Comparison of ENCODE assay signal across 14 cellular contexts in genomic region chr3:133962879-133963278, GRCh38.
DNase-seq lines count a peak whose midpoint lies in the region; ATAC-seq and TF ChIP-seq lines count a peak whose summit lies in the region.
"Had no signal": no experiment of that assay in that cellular context is flagged by ENCODE, and none has a peak within 500 bp of the region (broad histone marks: within the 10 kb centered on the region; RNA-seq: fewer than 3 reads in every experiment).

No MANE protein-coding gene starts in this region.

- peaks cover 3% of the 10 kb centered on the region for H3K9me3 Mint-ChIP-seq in progenitor cell of endocrine pancreas (ENCODE audit: low read depth)
- no peaks in the 10 kb centered on the region for H3K9me3 Mint-ChIP-seq in activated T-helper 2 cell treated with anti-CD3 and anti-CD28 coated beads, Interferon-gamma antibody, Interleukin-2, Interleukin-4, amounts not matched to agents 10 μg/mL and 5 μg/mL and 100 μg/mL, durations not matched to agents 14 hours and 24 hours and 36 hours

- DNase-seq in GM04503 (ENCODE audit: low read depth) (peak; percentile 40), adipocyte (ENCODE audit: low read depth) (peak; percentile 79), fibroblast of villous mesenchyme (ENCODE audit: low read depth) (peak; percentile 50), progenitor cell of endocrine pancreas (ENCODE audit: low spot score, unreplicated experiment) (no peak)
- no peak for DNase-seq in activated T-helper 2 cell treated with anti-CD3 and anti-CD28 coated beads, Interferon-gamma antibody, Interleukin-2, Interleukin-4, amounts not matched to agents 10 μg/mL and 5 μg/mL and 100 μg/mL, durations not matched to agents 14 hours and 24 hours and 36 hours (ENCODE audit: low spot score)
- DNase-seq: activated CD8-positive, alpha-beta memory T cell treated with anti-CD3 and anti-CD28 coated beads, Interleukin-2, amount 50 U/mL, for 48 hours; COR-L47; effector CD8-positive, alpha-beta T cell; NCI-H69; right lobe of liver; substantia nigra had no signal

- H3K27me3 ChIP-seq in adipocyte (replicated peaks; ENCODE audit: control insufficient read depth, insufficient read depth, low read length) = no peaks in the 10 kb centered on the region
- H3K27me3 ChIP-seq: right lobe of liver had no signal

- H3K9me3 ChIP-seq in adipocyte (ENCODE audit: control insufficient read depth, low read length) = no peaks in the 10 kb centered on the region
- H3K9me3 ChIP-seq: right lobe of liver had no signal

- TF ChIP-seq CTCF in fibroblast of villous mesenchyme (IDR thresholded peaks at IDR 0.05; ENCODE audit: insufficient read depth, low read depth, low read length) (no peak), progenitor cell of endocrine pancreas (IDR thresholded peaks at IDR 0.05; ENCODE audit: unreplicated experiment) (no peak)

- H3K27me3 Mint-ChIP-seq in progenitor cell of endocrine pancreas = no peaks in the 10 kb centered on the region
- H3K27me3 Mint-ChIP-seq in activated T-helper 2 cell treated with anti-CD3 and anti-CD28 coated beads, Interferon-gamma antibody, Interleukin-2, Interleukin-4, amounts not matched to agents 10 μg/mL and 5 μg/mL and 100 μg/mL, durations not matched to agents 14 hours and 24 hours and 36 hours (ENCODE audit: low read depth) = peaks cover 1% of the 10 kb centered on the region

- peaks cover 27% of the 10 kb centered on the region for H3K4me1 ChIP-seq in adipocyte (ENCODE audit: control insufficient read depth, insufficient read depth, low read length)
- H3K4me1 ChIP-seq: right lobe of liver had no signal

- peak overlapping the region; percentile 13 for H3K27ac Mint-ChIP-seq in progenitor cell of endocrine pancreas
- H3K27ac Mint-ChIP-seq in activated T-helper 2 cell treated with anti-CD3 and anti-CD28 coated beads, Interferon-gamma antibody, Interleukin-2, Interleukin-4, amounts not matched to agents 10 μg/mL and 5 μg/mL and 100 μg/mL, durations not matched to agents 14 hours and 24 hours and 36 hours = no peak overlapping the region

- intact Hi-C loops in activated T-helper 2 cell treated with anti-CD3 and anti-CD28 coated beads, Interferon-gamma antibody, Interleukin-2, Interleukin-4, amounts not matched to agents 10 μg/mL and 5 μg/mL and 100 μg/mL, durations not matched to agents 14 hours and 24 hours and 36 hours (cut with micrococcal nuclease) = no loop called here

- H3K9ac ChIP-seq in adipocyte (ENCODE audit: low read length) = peak overlapping the region; percentile 58

- peak overlapping the region; percentile 43 for H3K4me3 ChIP-seq in adipocyte (ENCODE audit: low read length)
- H3K4me3 ChIP-seq in fibroblast of villous mesenchyme (ENCODE audit: low read depth, low read length) = no peak overlapping the region
- H3K4me3 ChIP-seq: right lobe of liver had no signal

- H3K36me3 Mint-ChIP-seq in progenitor cell of endocrine pancreas (ENCODE audit: insufficient read depth) = peaks cover 6% of the 10 kb centered on the region
- H3K36me3 Mint-ChIP-seq in activated T-helper 2 cell treated with anti-CD3 and anti-CD28 coated beads, Interferon-gamma antibody, Interleukin-2, Interleukin-4, amounts not matched to agents 10 μg/mL and 5 μg/mL and 100 μg/mL, durations not matched to agents 14 hours and 24 hours and 36 hours (ENCODE audit: low read depth) = no peaks in the 10 kb centered on the region

- H3K36me3 ChIP-seq in adipocyte (ENCODE audit: control insufficient read depth, insufficient read depth, low read length, severe bottlenecking) = no peaks in the 10 kb centered on the region
- H3K36me3 ChIP-seq: right lobe of liver had no signal

- H3K4me3 Mint-ChIP-seq in progenitor cell of endocrine pancreas (ENCODE audit: low read depth) = no peak overlapping the region
- no peak overlapping the region for H3K4me3 Mint-ChIP-seq in activated T-helper 2 cell treated with anti-CD3 and anti-CD28 coated beads, Interferon-gamma antibody, Interleukin-2, Interleukin-4, amounts not matched to agents 10 μg/mL and 5 μg/mL and 100 μg/mL, durations not matched to agents 14 hours and 24 hours and 36 hours (ENCODE audit: low read depth)

- ATAC-seq in GM18867 (IDR thresholded peaks at IDR 0.05; ENCODE audit: unreplicated experiment) = no peak
- ATAC-seq in GM21381 (IDR thresholded peaks at IDR 0.05; ENCODE audit: unreplicated experiment) = no peak
- no peak for ATAC-seq in GM19455 (IDR thresholded peaks at IDR 0.05; ENCODE audit: unreplicated experiment)
- ATAC-seq: right lobe of liver had no signal

- peaks cover 3% of the 10 kb centered on the region for H3K4me1 Mint-ChIP-seq in progenitor cell of endocrine pancreas (ENCODE audit: low read depth)
- no peaks in the 10 kb centered on the region for H3K4me1 Mint-ChIP-seq in activated T-helper 2 cell treated with anti-CD3 and anti-CD28 coated beads, Interferon-gamma antibody, Interleukin-2, Interleukin-4, amounts not matched to agents 10 μg/mL and 5 μg/mL and 100 μg/mL, durations not matched to agents 14 hours and 24 hours and 36 hours (ENCODE audit: low read depth)

Comparison
In these comparisons a context has a peak if more than half of its experiments do, and no peak if none do; other contexts are left out.
1. DNase-seq: peak in GM04503 (single experiment), adipocyte (single experiment) and fibroblast of villous mesenchyme (single experiment); none in progenitor cell of endocrine pancreas (single experiment) and activated T-helper 2 cell treated with anti-CD3 and anti-CD28 coated beads, Interferon-gamma antibody, Interleukin-2, Interleukin-4, amounts not matched to agents 10 μg/mL and 5 μg/mL and 100 μg/mL, durations not matched to agents 14 hours and 24 hours and 36 hours (single experiment).